Comparison of ENCODE assay signal across 26 cellular contexts in the genomic region with DNA sequence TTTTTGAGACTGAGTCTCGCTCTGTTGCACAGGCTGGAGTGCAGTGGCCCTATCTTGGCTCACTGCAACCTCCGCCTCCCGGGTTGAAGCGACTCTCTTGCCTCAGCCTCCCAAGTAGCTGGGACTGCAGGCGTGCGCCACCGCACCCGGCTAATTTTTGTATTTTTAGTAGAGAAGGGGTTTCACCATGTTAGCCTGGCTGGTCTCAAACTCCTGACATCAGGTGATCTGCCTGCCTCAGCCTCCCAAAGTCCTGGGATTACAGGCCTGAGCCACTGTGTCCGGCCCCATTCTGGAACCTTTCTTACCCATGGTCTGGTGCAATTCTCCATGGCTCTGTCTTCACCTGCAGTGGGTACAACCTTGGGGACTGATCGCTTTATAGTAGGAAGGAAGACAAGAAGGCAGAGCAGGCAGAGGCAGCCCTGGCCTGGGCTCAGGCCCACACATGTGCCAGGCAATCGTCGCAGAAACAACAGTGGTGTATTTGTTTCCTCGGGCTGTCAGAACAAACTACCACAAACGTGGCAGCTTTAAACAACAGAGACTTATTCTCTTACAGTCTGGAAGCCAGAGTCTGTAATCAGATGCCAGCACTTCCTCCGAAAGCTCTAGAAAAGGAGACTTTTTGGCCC. TPM values are rescaled to one million over a fixed set of nuclear protein-coding genes. Genes with fewer than 3 reads are reported as not detected.
A peak's percentile ranks its signal among the peaks of the same experiment; 100 is the strongest.
DNase-seq lines count a peak whose midpoint lies in the region; ATAC-seq and TF ChIP-seq lines count a peak whose summit lies in the region.
"Had no signal": no experiment of that assay in that cellular context is flagged by ENCODE, and none has a peak within 500 bp of the region (broad histone marks: within the 10 kb centered on the region; RNA-seq: fewer than 3 reads in every experiment).

No MANE protein-coding gene starts in this region.

- TF ChIP-seq POLR2A in spleen (IDR thresholded peaks at IDR 0.05): no peak

- H3K36me3 ChIP-seq in spleen (no peaks in the 10 kb centered on the region), smooth muscle cell (ENCODE audit: low read depth) (no peaks in the 10 kb centered on the region)
- H3K36me3 ChIP-seq: cardiac muscle cell, suprapubic skin had no signal

- no peak overlapping the region for H2AFZ ChIP-seq in smooth muscle cell (ENCODE audit: low read depth)
- H2AFZ ChIP-seq: GM23338 had no signal

- no peak for ATAC-seq in HG03378 (IDR thresholded peaks at IDR 0.05; ENCODE audit: unreplicated experiment)
- ATAC-seq: GM23338, right cardiac atrium had no signal

- H3K4me2 ChIP-seq in smooth muscle cell: no peak overlapping the region
- H3K4me2 ChIP-seq: GM23338 had no signal

- intact Hi-C loops in spleen (cut with DNase I; ENCODE audit: low total_unique reads): no loop called here

- TF ChIP-seq CTCF in spleen (IDR thresholded peaks at IDR 0.05 in 8 of 11, conservative IDR thresholded peaks at IDR 0.05 in 3 of 11) (no peak), smooth muscle cell (IDR thresholded peaks at IDR 0.05; ENCODE audit: borderline replicate concordance, insufficient read depth, poor library complexity, severe bottlenecking) (no peak)

- H3K79me2 ChIP-seq in smooth muscle cell (ENCODE audit: low read depth): no peaks in the 10 kb centered on the region

- no peaks in the 10 kb centered on the region for H4K20me1 ChIP-seq in smooth muscle cell (ENCODE audit: low read depth)

- H3K27ac ChIP-seq in caudate nucleus (ENCODE audit: low read depth, low read length) (peak overlapping the region; percentile 82), spleen (no peak overlapping the region), smooth muscle cell (ENCODE audit: low read depth) (no peak overlapping the region)
- H3K27ac ChIP-seq: cardiac muscle cell, suprapubic skin had no signal

- H3K4me1 ChIP-seq in spleen (peaks cover 0 to 12% (median 4%) of the 10 kb centered on the region in 6 donors), smooth muscle cell (ENCODE audit: low read depth) (no peaks in the 10 kb centered on the region)
- H3K4me1 ChIP-seq: suprapubic skin had no signal

- no peaks in the 10 kb centered on the region for H3F3A ChIP-seq in smooth muscle cell (ENCODE audit: low read depth)

- H3K9me3 ChIP-seq in spleen: no peaks in the 10 kb centered on the region
- no peaks in the 10 kb centered on the region for H3K9me3 ChIP-seq in smooth muscle cell (replicated peaks; ENCODE audit: low read depth)
- H3K9me3 ChIP-seq: suprapubic skin had no signal

- DNase-seq in COLO829 (ENCODE audit: low spot score): peak; percentile 63
- DNase-seq in caudate nucleus (lab: John Stamatoyannopoulos, UW): peak in 23 of 61 donors; percentile 12 to 62 (median 26)
- peak; percentile 82 for DNase-seq in medulla oblongata (ENCODE audit: extremely low spot score)
- DNase-seq in spleen: peak; percentile 21
- no peak for DNase-seq in smooth muscle cell (lab: John Stamatoyannopoulos, UW; ENCODE audit: unreplicated experiment)
- DNase-seq in AML-193 (lab: John Stamatoyannopoulos, UW): no peak
- DNase-seq: activated B cell treated with CpG ODN at 0.5 μM for 24 hours; activated CD4-positive, alpha-beta T cell treated with anti-CD3 and anti-CD28 coated beads, Interleukin-2, amount 50 U/mL, for 4 hours; activated T-cell treated with anti-CD3 and anti-CD28 coated beads for 4 hours; COR-L47; islet precursor cell; NCI-H1092; NCI-H1930; NCI-H226; NCI-H82; stimulated activated CD8-positive, alpha-beta memory T cell treated with anti-CD3 and anti-CD28 coated beads, Interleukin-4, amount 100 ng/mL, for 48 hours had no signal

- H3K27me3 ChIP-seq in spleen (replicated peaks in 1 of 7): peaks cover 0 to 7% (median 0%) of the 10 kb centered on the region in 7 donors
- H3K27me3 ChIP-seq in smooth muscle cell (ENCODE audit: low read depth): no peaks in the 10 kb centered on the region
- H3K27me3 ChIP-seq: cardiac muscle cell, suprapubic skin had no signal

- 83 to 89% (median 85%) methylated on average over 15 of the region's 15 CpGs for WGBS in spleen, 5 donors
- 86% methylated on average over 15 of the region's 15 CpGs for WGBS in smooth muscle cell (ENCODE audit: low lambda C conversion rate)

- H3K4me3 ChIP-seq in spleen (no peak overlapping the region), smooth muscle cell (no peak overlapping the region)
- H3K4me3 ChIP-seq: cardiac muscle cell, GM23338, suprapubic skin had no signal

- no peak overlapping the region for H3K9ac ChIP-seq in smooth muscle cell (ENCODE audit: low read depth)

RNA-seq across cellular contexts. Expression of a gene that starts 4.0 kb away (rescaled TPM):
- 1 to 10 TPM in 1 of 7 donors, under 1 TPM in 5, not detected in 1; 0.16 to 1.1 (median 0.48) TPM for total RNA-seq in spleen
- under 1 TPM; 0.10 to 0.22 (median 0.14) TPM for polyA plus RNA-seq in spleen
- 0.04 TPM in 1 of 2 replicates, not detected in the other for total RNA-seq in smooth muscle cell
- 0.08 and 0.45 TPM in 2 replicates for polyA plus RNA-seq in smooth muscle cell
- total RNA-seq: activated B cell treated with CpG ODN at 0.5 μM for 24 hours, dermis microvascular lymphatic vessel endothelial cell, fibroblast of villous mesenchyme had no signal

RNA-seq across cellular contexts. Expression of a gene that starts 7.6 kb away (rescaled TPM):
- total RNA-seq in spleen (not detected), smooth muscle cell (0.94 TPM in 1 of 2 replicates, not detected in the other)
- polyA plus RNA-seq in spleen (under 1 TPM in 2 of 3 donors, not detected in 1; 0.05 to 0.07 TPM), smooth muscle cell (1.4 and 2.9 TPM in 2 replicates)
- total RNA-seq: activated B cell treated with CpG ODN at 0.5 μM for 24 hours, cardiac muscle cell, dermis microvascular lymphatic vessel endothelial cell, fibroblast of villous mesenchyme, GM23338, lung microvascular endothelial cell, OCI-LY7, osteocyte, right cardiac atrium had no signal
- polyA plus RNA-seq: GM23338 had no signal

RNA-seq across cellular contexts. Expression of a gene that starts 17.8 kb away (rescaled TPM):
- total RNA-seq in spleen: 10 to 100 TPM in 6 of 7 donors, 1 to 10 TPM in 1; 8.3 to 21.6 (median 11.3) TPM
- polyA plus RNA-seq in spleen: 10 to 100 TPM in 2 of 3 donors, 1 to 10 TPM in 1; 7.6 to 15.4 (median 13.3) TPM
- total RNA-seq in smooth muscle cell: 2.6 and 7.5 TPM in 2 replicates
- polyA plus RNA-seq in smooth muscle cell: 24.2 and 30.3 TPM in 2 replicates

RNA-seq across cellular contexts. Expression of a gene that starts 46.7 kb away (rescaled TPM):
- total RNA-seq in spleen: 10 to 100 TPM; 58.7 to 81.1 (median 73.4) TPM
- 10 to 100 TPM; 65.2 to 76.7 (median 66.4) TPM for polyA plus RNA-seq in spleen
- 33.0 and 36.3 TPM in 2 replicates for total RNA-seq in smooth muscle cell
- 10.2 and 14.1 TPM in 2 replicates for polyA plus RNA-seq in smooth muscle cell

RNA-seq across cellular contexts. Expression of a gene that starts 54.2 kb away (rescaled TPM):
- total RNA-seq in spleen: 100 to 1,000 TPM in 6 of 7 donors, 10 to 100 TPM in 1; 82.1 to 125 (median 109) TPM
- 10 to 100 TPM; 53.6 to 84.7 (median 84.5) TPM for polyA plus RNA-seq in spleen
- 19.8 and 48.5 TPM in 2 replicates for total RNA-seq in smooth muscle cell
- 99.7 and 107 TPM in 2 replicates for polyA plus RNA-seq in smooth muscle cell

Comparison
In these comparisons a context has a peak if more than half of its experiments do, and no peak if none do; other contexts are left out.
1. DNase-seq: peak in COLO829 (single experiment), medulla oblongata (single experiment) and spleen (single experiment); none in smooth muscle cell (single experiment) and AML-193 (0 of 2).